ENCODE assay signal across 5 cellular contexts in genomic region chr1:35901235-35901634, GRCh38.
"Had no signal": no experiment of that assay in that cellular context is flagged by ENCODE, and none has a peak within 500 bp of the region (broad histone marks: within the 10 kb centered on the region; RNA-seq: fewer than 3 reads in every experiment).

No MANE protein-coding gene starts in this region.

- H3K9me3 Mint-ChIP-seq: GM23338, H9 had no signal

- ATAC-seq: GM23338, K562 had no signal

- H3K4me3 Mint-ChIP-seq: GM23338, H9 had no signal

- H3K4me3 ChIP-seq: GM23338, K562 had no signal

- H3K27ac Mint-ChIP-seq: GM23338 had no signal

- DNase-seq: H9, HCEC 1CT, IMR-90 had no signal

- H3K4me1 Mint-ChIP-seq: GM23338, H9 had no signal
